ENCODE assay signal across 10 cellular contexts in the genomic region with DNA sequence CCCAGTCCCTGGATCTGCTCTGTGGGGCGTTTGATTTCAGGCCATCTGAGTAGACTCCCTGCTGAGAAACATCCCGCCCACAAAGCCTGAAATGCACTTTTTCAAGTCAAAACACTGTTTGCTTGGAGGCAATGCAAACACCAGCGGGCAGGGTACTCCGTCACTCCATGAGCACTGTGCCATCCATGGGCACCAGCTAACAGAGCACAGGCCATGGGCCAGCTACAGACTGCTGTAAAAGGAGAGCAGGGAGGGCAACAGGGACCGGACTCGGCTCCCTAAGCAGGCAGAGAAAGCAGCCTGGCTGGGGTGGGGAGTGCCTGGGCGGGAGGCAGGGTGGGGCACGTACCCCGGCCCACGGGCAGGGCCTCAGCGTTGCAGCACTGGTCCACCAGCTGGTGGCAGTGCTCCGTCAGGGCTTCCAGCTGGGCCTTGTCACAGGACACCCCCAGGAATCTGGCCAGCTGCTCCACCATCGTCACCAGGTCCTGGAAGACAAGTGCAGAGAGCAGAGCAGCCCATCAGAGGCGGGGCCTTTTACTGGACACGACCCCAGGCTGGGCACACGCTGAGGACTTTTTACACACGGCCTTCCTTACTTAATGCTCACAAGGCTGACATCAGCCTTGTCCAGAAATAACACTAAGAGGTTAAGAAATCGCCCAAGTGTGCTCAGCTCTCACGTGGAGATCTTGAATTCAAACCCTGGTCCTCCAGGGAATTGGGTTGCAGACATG. TPM values are rescaled to one million over a fixed set of nuclear protein-coding genes. Genes with fewer than 3 reads are reported as not detected.
A peak's percentile ranks its signal among the peaks of the same experiment; 100 is the strongest.
DNase-seq lines count a peak whose midpoint lies in the region; ATAC-seq and TF ChIP-seq lines count a peak whose summit lies in the region.
"Had no signal": no experiment of that assay in that cellular context is flagged by ENCODE, and none has a peak within 500 bp of the region (broad histone marks: within the 10 kb centered on the region; RNA-seq: fewer than 3 reads in every experiment).

No MANE protein-coding gene starts in this region.

- H3K36me3 Mint-ChIP-seq in type B pancreatic cell: no peaks in the 10 kb centered on the region

- no peak overlapping the region for H3K4me3 Mint-ChIP-seq in type B pancreatic cell

- H3K4me3 ChIP-seq in psoas muscle: no peak overlapping the region
- H3K4me3 ChIP-seq: pancreas had no signal

- TF ChIP-seq CTCF in psoas muscle (IDR thresholded peaks at IDR 0.05) (peak; percentile 37), type B pancreatic cell (conservative IDR thresholded peaks at IDR 0.05) (no peak)

- H3K9me3 Mint-ChIP-seq in type B pancreatic cell: no peaks in the 10 kb centered on the region

- H3K36me3 ChIP-seq in psoas muscle (ENCODE audit: insufficient read depth in 1 of 2, low read depth in 1 of 2): no peaks in the 10 kb centered on the region
- H3K36me3 ChIP-seq: pancreas had no signal

- H3K4me1 Mint-ChIP-seq in type B pancreatic cell (ENCODE audit: unreplicated experiment): peaks cover 4% of the 10 kb centered on the region

- H3K27me3 ChIP-seq in psoas muscle (ENCODE audit: insufficient read depth in 3 of 3, low read length in 2 of 3): peaks cover 0 to 21% (median 4%) of the 10 kb centered on the region in 3 donors
- H3K27me3 ChIP-seq: pancreas had no signal

- WGBS in psoas muscle, 3 donors: 23 to 26% (median 25%) methylated on average over 18 to 19 of the region's 19 CpGs

- peak overlapping the region; percentile 18 for H3K27ac ChIP-seq in psoas muscle
- H3K27ac ChIP-seq: pancreas had no signal

- no peaks in the 10 kb centered on the region for H3K9me3 ChIP-seq in psoas muscle
- H3K9me3 ChIP-seq: pancreas had no signal

- H3K4me1 ChIP-seq in psoas muscle: peaks cover 17% of the 10 kb centered on the region

- H3K27ac Mint-ChIP-seq in type B pancreatic cell: no peak overlapping the region

- no peaks in the 10 kb centered on the region for H3K27me3 Mint-ChIP-seq in type B pancreatic cell

- DNase-seq in DMS 273 (lab: John Stamatoyannopoulos, UW; ENCODE audit: unreplicated experiment) (peak; percentile 86), SHP77 treated with DMSO at 0.1 percent for 48 hours (lab: John Stamatoyannopoulos, UW) (peak; percentile 59), Right ventricle myocardium inferior (ENCODE audit: missing footprints) (peak; percentile 88), psoas muscle (peak; percentile 86 to 92), type B pancreatic cell (ENCODE audit: extremely low spot score, unreplicated experiment) (no peak), RKO (ENCODE audit: low spot score) (no peak), UCSD-AML1 (lab: John Stamatoyannopoulos, UW; ENCODE audit: unreplicated experiment) (no peak)
- DNase-seq: activated CD4-positive, alpha-beta T cell treated with anti-CD3 and anti-CD28 coated beads, Interleukin-2, amount 50 U/mL, for 4 hours had no signal

- intact Hi-C loops in Right ventricle myocardium inferior (cut with DNase I): loop anchor here (1.0 kb wide), 1 partner anchor 56 kb away; no protein-coding TSS in a partner anchor
- intact Hi-C loops in psoas muscle (cut with DNase I): loop anchor here in 1 of 2 donors (10.0 kb wide), 1 partner anchor 126 kb away; a partner anchor contains a TSS

- ATAC-seq in Right ventricle myocardium inferior (peak; percentile 78), psoas muscle (peak; percentile 78 to 89 (median 86)), GM21360 (IDR thresholded peaks at IDR 0.05; ENCODE audit: unreplicated experiment) (no peak)

RNA-seq across cellular contexts. Expression of a gene that starts 16.8 kb away (rescaled TPM):
- 1.2 TPM for total RNA-seq in Right ventricle myocardium inferior
- under 1 TPM; 0.34 to 0.84 (median 0.59) TPM for total RNA-seq in psoas muscle
- polyA plus RNA-seq in psoas muscle: under 1 TPM; 0.07 to 0.53 (median 0.26) TPM
- total RNA-seq in type B pancreatic cell (ENCODE audit: low replicate concordance): 4.2 and 5.3 TPM in 2 replicates

RNA-seq across cellular contexts. Expression of a gene that starts 33.4 kb away (rescaled TPM):
- 0.14 TPM for total RNA-seq in Right ventricle myocardium inferior
- not detected for total RNA-seq in psoas muscle
- under 1 TPM in 2 of 3 donors, not detected in 1; 0.08 to 0.23 TPM for polyA plus RNA-seq in psoas muscle
- 7.5 and 10.8 TPM in 2 replicates for total RNA-seq in type B pancreatic cell (ENCODE audit: low replicate concordance)

Comparison
In these comparisons a context has a peak if more than half of its experiments do, and no peak if none do; other contexts are left out.
1. DNase-seq: peak in DMS 273 (single experiment), SHP77 treated with DMSO at 0.1 percent for 48 hours (single experiment), Right ventricle myocardium inferior (single experiment) and psoas muscle (2 of 2); none in type B pancreatic cell (single experiment), RKO (single experiment) and UCSD-AML1 (single experiment).